9 cellular contexts compared by ENCODE assay signal in the genomic region with DNA sequence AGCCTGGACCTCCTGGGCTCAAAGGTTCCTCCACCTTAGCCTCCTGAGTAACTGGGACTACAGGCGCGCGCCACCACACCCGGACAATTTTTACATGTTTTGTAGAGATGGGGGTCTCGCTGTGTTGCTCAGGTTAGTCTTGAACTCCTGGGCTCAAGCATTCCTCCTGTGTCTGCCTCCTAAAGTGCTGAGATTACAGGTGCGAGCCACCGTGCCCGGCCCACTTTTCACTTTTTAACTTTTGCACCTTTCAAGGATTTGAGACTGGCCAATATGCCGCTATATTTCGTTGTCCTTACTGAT. TPM values are rescaled to one million over a fixed set of nuclear protein-coding genes. Genes with fewer than 3 reads are reported as not detected.
DNase-seq lines count a peak whose midpoint lies in the region; ATAC-seq and TF ChIP-seq lines count a peak whose summit lies in the region.
"Had no signal": no experiment of that assay in that cellular context is flagged by ENCODE, and none has a peak within 500 bp of the region (broad histone marks: within the 10 kb centered on the region; RNA-seq: fewer than 3 reads in every experiment).

No MANE protein-coding gene starts in this region.

- no peaks in the 10 kb centered on the region for H3K36me3 ChIP-seq in CD8-positive, alpha-beta T cell (ENCODE audit: insufficient read depth, low read length)

- H3K4me1 Mint-ChIP-seq in CD8-positive, alpha-beta T cell (ENCODE audit: low read depth): peaks cover 6% of the 10 kb centered on the region
- peaks cover 33% of the 10 kb centered on the region for H3K4me1 Mint-ChIP-seq in osteocyte (ENCODE audit: unreplicated experiment)

- H3K27ac ChIP-seq in CD8-positive, alpha-beta T cell (ENCODE audit: low read depth, low read length): no peak overlapping the region
- H3K27ac ChIP-seq in RWPE1: peak overlapping the region; percentile 92

- H3K4me3 ChIP-seq in CD8-positive, alpha-beta T cell (ENCODE audit: low read depth, low read length): no peak overlapping the region
- peak overlapping the region; percentile 53 for H3K4me3 ChIP-seq in epithelial cell of esophagus (ENCODE audit: low read length)

- no peak for DNase-seq in CD8-positive, alpha-beta T cell
- no peak for DNase-seq in RWPE1 (ENCODE audit: low spot score)
- DNase-seq in epithelial cell of esophagus (ENCODE audit: low read depth): no peak
- DNase-seq in osteocyte (ENCODE audit: extremely low spot score, unreplicated experiment): no peak
- no peak for DNase-seq in NCI-H1092 (lab: John Stamatoyannopoulos, UW)
- DNase-seq in activated effector memory CD4-positive, alpha-beta T cell treated with anti-CD3 and anti-CD28 coated beads, Interleukin-2, amount 50 U/mL, for 16 hours: no peak
- DNase-seq: NCI-H2107 had no signal

- POLR2A ChIA-PET in CD8-positive, alpha-beta T cell (lab: Charles Lee): no interaction called here
- POLR2A ChIA-PET in RWPE1 (lab: Yijun Ruan, JAX; ENCODE audit: low non-redundant PET): no interaction called here

- peaks cover 4% of the 10 kb centered on the region for H3K4me1 ChIP-seq in CD8-positive, alpha-beta T cell (ENCODE audit: insufficient read depth, low read length)

- ATAC-seq in CD8-positive, alpha-beta T cell: no peak
- ATAC-seq in GM18498 (IDR thresholded peaks at IDR 0.05; ENCODE audit: unreplicated experiment): no peak
- no peak for ATAC-seq in HG02610 (IDR thresholded peaks at IDR 0.05; ENCODE audit: unreplicated experiment)

- CTCF ChIA-PET in CD8-positive, alpha-beta T cell (lab: Charles Lee): interaction anchor here (1.8 kb wide), 1 partner anchor 13 kb away, joined by 5 read pairs; no protein-coding TSS in a partner anchor
- CTCF ChIA-PET in RWPE1 (lab: Yijun Ruan, JAX): interaction anchor here (1.0 kb wide), 1 partner anchor 13 kb away, joined by 3 read pairs; no protein-coding TSS in a partner anchor

- H3K4me3 Mint-ChIP-seq in CD8-positive, alpha-beta T cell: peak overlapping the region; percentile 59
- H3K4me3 Mint-ChIP-seq in osteocyte (ENCODE audit: unreplicated experiment): peak overlapping the region; percentile 63

- H3K9me3 Mint-ChIP-seq in CD8-positive, alpha-beta T cell: no peaks in the 10 kb centered on the region
- H3K9me3 Mint-ChIP-seq in osteocyte (ENCODE audit: unreplicated experiment): no peaks in the 10 kb centered on the region

- peaks cover 12% of the 10 kb centered on the region for H3K27me3 ChIP-seq in CD8-positive, alpha-beta T cell (ENCODE audit: insufficient read depth, low read length)

- H3K36me3 Mint-ChIP-seq in CD8-positive, alpha-beta T cell: no peaks in the 10 kb centered on the region
- H3K36me3 Mint-ChIP-seq in osteocyte (ENCODE audit: unreplicated experiment): peaks cover 7% of the 10 kb centered on the region

- intact Hi-C loops in CD8-positive, alpha-beta T cell (cut with DNase I, micrococcal nuclease): loop anchor here in 1 of 2 experiments (5.0 kb wide), 1 partner anchor 51 kb away; no protein-coding TSS in a partner anchor

- no peak overlapping the region for H3K27ac Mint-ChIP-seq in CD8-positive, alpha-beta T cell
- H3K27ac Mint-ChIP-seq in osteocyte (ENCODE audit: unreplicated experiment): no peak overlapping the region

- peaks cover 55% of the 10 kb centered on the region for H3K27me3 Mint-ChIP-seq in CD8-positive, alpha-beta T cell (ENCODE audit: low read depth)
- H3K27me3 Mint-ChIP-seq in osteocyte (ENCODE audit: unreplicated experiment): no peaks in the 10 kb centered on the region

- TF ChIP-seq CTCF in CD8-positive, alpha-beta T cell (IDR thresholded peaks at IDR 0.05): no peak
- TF ChIP-seq CTCF in RWPE1 (conservative IDR thresholded peaks at IDR 0.05; ENCODE audit: low read depth) (no peak), epithelial cell of esophagus (IDR thresholded peaks at IDR 0.05; ENCODE audit: insufficient read depth, low read depth, low read length, missing control alignments) (no peak), osteocyte (IDR thresholded peaks at IDR 0.05) (no peak)

- H3K9me3 ChIP-seq in CD8-positive, alpha-beta T cell (ENCODE audit: low read length): no peaks in the 10 kb centered on the region

RNA-seq across cellular contexts. Expression of a gene that starts 0.8 kb away (rescaled TPM):
- under 1 TPM in 1 of 2 experiments, not detected in 1; 0.56 TPM for total RNA-seq in CD8-positive, alpha-beta T cell
- total RNA-seq in osteocyte: 419 and 441 TPM in 2 replicates

RNA-seq across cellular contexts. Expression of a gene that starts 46.6 kb away (rescaled TPM):
- total RNA-seq in CD8-positive, alpha-beta T cell: under 1 TPM; 0.19 to 0.33 TPM
- total RNA-seq in osteocyte: not detected in 2 replicates

Comparison
In these comparisons a context has a peak if more than half of its experiments do, and no peak if none do; other contexts are left out.
1. RNA of a gene that starts 0.8 kb away (total RNA-seq): 419 to 441 TPM in osteocyte; 0.56 TPM in CD8-positive, alpha-beta T cell; every median in the first group is over 100 times any median in the second.